ENCODE assay signal across 16 cellular contexts in the genomic region with DNA sequence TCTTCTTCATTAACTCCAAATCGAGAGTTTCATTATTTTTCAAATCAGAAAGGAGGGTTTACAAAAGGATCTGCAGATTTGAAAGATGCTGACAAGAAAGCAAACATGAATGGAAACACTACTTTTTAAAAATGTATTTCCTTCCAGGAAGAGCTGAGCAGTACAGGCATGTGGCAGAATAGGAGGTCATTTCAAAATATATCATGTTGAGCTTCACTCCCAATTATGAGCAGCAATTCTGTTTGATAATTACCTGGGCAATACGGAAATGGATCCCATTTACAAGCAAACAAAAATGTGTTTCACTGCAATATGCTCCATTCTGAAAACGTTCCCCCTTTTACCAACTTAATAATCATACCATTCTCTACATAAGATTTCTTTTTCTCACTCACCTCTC.
"Had no signal": no experiment of that assay in that cellular context is flagged by ENCODE, and none has a peak within 500 bp of the region (broad histone marks: within the 10 kb centered on the region; RNA-seq: fewer than 3 reads in every experiment).

No MANE protein-coding gene starts in this region.

- H3K4me3 Mint-ChIP-seq: endodermal cell; immature natural killer cell; naive thymus-derived CD4-positive, alpha-beta T cell; nephron progenitor cell had no signal

- H3K36me3 ChIP-seq: left ventricle myocardium inferior, lower lobe of right lung, right atrium auricular region, tibial artery, upper lobe of right lung had no signal

- H3K27ac Mint-ChIP-seq: immature natural killer cell, nephron progenitor cell had no signal

- H3K9me3 Mint-ChIP-seq: immature natural killer cell had no signal

- H3K4me3 ChIP-seq: left ventricle myocardium inferior, lower lobe of right lung, right atrium auricular region, tibial artery, upper lobe of right lung had no signal

- H3K4me1 ChIP-seq: foreskin keratinocyte, left ventricle myocardium inferior, lower lobe of right lung, right atrium auricular region, tibial artery, upper lobe of right lung had no signal

- H3K27me3 ChIP-seq: right atrium auricular region, tibial artery, upper lobe of right lung had no signal

- H3K36me3 Mint-ChIP-seq: immature natural killer cell; naive thymus-derived CD4-positive, alpha-beta T cell had no signal

- DNase-seq: effector CD4-positive, alpha-beta T cell; endodermal cell; erythroblast; foreskin keratinocyte; immature natural killer cell; left ventricle myocardium inferior; lower lobe of right lung; mesenchymal stem cell; midbrain; naive thymus-derived CD4-positive, alpha-beta T cell; nephron progenitor cell; stimulated activated CD4-positive, alpha-beta T cell treated with anti-CD3 and anti-CD28 coated beads, Interleukin-12 subunit alpha, Interleukin-12 subunit beta, amount 100 ng/mL, for 4 hours; stimulated activated naive CD4-positive, alpha-beta T cell; tibial artery; upper lobe of right lung had no signal

- H3K4me1 Mint-ChIP-seq: immature natural killer cell, nephron progenitor cell had no signal

- H3K9me3 ChIP-seq: left ventricle myocardium inferior, lower lobe of right lung, right atrium auricular region, tibial artery, upper lobe of right lung had no signal

- H3K27ac ChIP-seq: foreskin keratinocyte, left ventricle myocardium inferior, lower lobe of right lung, right atrium auricular region, tibial artery, upper lobe of right lung had no signal
